In the genomic region with DNA sequence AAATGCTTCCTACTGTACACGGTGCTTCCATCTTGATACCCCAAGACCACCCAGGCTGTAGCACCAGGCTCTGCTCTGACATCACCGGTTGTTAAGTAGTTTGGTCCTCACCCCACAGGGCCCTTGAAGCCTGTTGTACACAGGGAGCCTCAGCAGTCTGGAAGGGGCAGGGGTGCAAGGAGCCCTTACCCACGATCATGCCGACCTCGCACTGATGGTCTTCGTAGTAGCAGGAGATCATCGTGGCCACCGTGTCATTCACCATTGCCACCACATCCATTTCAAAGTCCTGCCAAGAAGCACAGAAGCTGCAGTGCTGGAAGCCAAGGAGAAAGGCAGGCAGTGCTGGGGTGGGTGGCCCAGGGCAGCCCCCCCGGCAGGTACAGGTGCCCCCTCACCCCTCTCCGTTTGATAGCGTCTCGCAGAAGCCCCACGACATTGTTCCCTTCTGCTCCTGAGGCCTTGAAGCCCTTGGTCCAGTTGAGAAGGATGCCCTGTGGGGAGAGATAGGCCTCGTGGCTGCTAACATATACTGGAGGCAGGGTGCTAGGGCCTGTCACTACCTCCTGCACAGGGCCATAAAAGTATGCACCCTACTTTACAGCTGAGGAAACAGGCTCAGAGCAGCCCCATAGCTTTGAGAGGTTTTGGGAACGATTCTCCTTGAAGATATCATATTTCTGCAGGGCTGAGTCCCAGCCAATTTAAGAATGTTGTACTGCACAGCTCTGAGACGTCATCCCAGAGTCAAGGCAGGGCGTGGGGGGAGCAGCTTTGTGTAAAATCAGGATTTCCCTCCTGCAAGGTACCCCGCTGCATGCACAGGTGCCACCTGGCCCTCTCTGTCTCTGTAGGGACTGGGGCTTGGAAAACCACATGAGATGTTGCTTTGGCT, we compare ENCODE assay signal across 23 cellular contexts. TPM values are rescaled to one million over a fixed set of nuclear protein-coding genes. Genes with fewer than 3 reads are reported as not detected.
A peak's percentile ranks its signal among the peaks of the same experiment; 100 is the strongest.
DNase-seq lines count a peak whose midpoint lies in the region; ATAC-seq and TF ChIP-seq lines count a peak whose summit lies in the region.
"Had no signal": no experiment of that assay in that cellular context is flagged by ENCODE, and none has a peak within 500 bp of the region (broad histone marks: within the 10 kb centered on the region; RNA-seq: fewer than 3 reads in every experiment).

No MANE protein-coding gene starts in this region.

- no peaks in the 10 kb centered on the region for H3K79me2 ChIP-seq in mesendoderm (ENCODE audit: control insufficient read depth, insufficient read depth, low read length)

- H3K4me1 ChIP-seq in sigmoid colon (peaks cover 0 to 17% (median 16%) of the 10 kb centered on the region in 4 donors), mesendoderm (ENCODE audit: control insufficient read depth, low read depth, low read length) (no peaks in the 10 kb centered on the region)

- no peaks in the 10 kb centered on the region for H3K79me1 ChIP-seq in mesendoderm (ENCODE audit: low read length)

- H2AK5ac ChIP-seq in mesendoderm (ENCODE audit: low read length), result no peak overlapping the region

- H3K4me3 ChIP-seq in fibroblast of villous mesenchyme (ENCODE audit: low read depth, low read length) (no peak overlapping the region), sigmoid colon (no peak overlapping the region), mesendoderm (ENCODE audit: low read length) (no peak overlapping the region)
- H3K4me3 ChIP-seq: BLaER1, dorsolateral prefrontal cortex had no signal

- DNase-seq in NCI-H524 (lab: John Stamatoyannopoulos, UW) (peak; percentile 37 to 62), NCI-H524 treated with DMSO at 0.1 percent for 48 hours (lab: John Stamatoyannopoulos, UW) (no peak), NCI-H2171 treated with DMSO at 0.1 percent for 48 hours (lab: John Stamatoyannopoulos, UW) (peak; percentile 77), fibroblast of villous mesenchyme (ENCODE audit: low read depth) (peak; percentile 29), sigmoid colon (peak; percentile 34), mesendoderm (no peak)
- DNase-seq in stimulated activated CD4-positive, alpha-beta T cell treated with anti-CD3 and anti-CD28 coated beads, Interleukin-4, amount 100 ng/mL, for 1 hour, result no peak
- DNase-seq: activated effector memory CD4-positive, alpha-beta T cell treated with anti-CD3 and anti-CD28 coated beads, Interleukin-2, amount 50 U/mL, for 16 hours; left colon; NCI-H1436; NCI-H446; SHP77; stimulated activated CD4-positive, alpha-beta T cell treated with anti-CD3 and anti-CD28 coated beads, Interleukin-15, amount 100 ng/mL, for 24 hours had no signal

- no peak overlapping the region for H3K56ac ChIP-seq in mesendoderm (ENCODE audit: low read length)

- no peak overlapping the region for H2BK120ac ChIP-seq in mesendoderm (ENCODE audit: low read depth, low read length)

- H3K4ac ChIP-seq in mesendoderm (ENCODE audit: low read depth, low read length), result no peak overlapping the region

- TF ChIP-seq EP300 in sigmoid colon (IDR thresholded peaks at IDR 0.05), result no peak

- H4K8ac ChIP-seq in mesendoderm (ENCODE audit: low read depth, low read length), result no peak overlapping the region

- H3K27ac ChIP-seq in sigmoid colon, result no peak overlapping the region
- no peak overlapping the region for H3K27ac ChIP-seq in mesendoderm (ENCODE audit: low read depth, low read length)
- H3K27ac ChIP-seq: BLaER1 had no signal

- no peak overlapping the region for H2BK15ac ChIP-seq in mesendoderm (replicated peaks; ENCODE audit: low read depth)

- 87 to 90% methylated on average over 18 of the region's 18 CpGs for WGBS in sigmoid colon, 2 donors
- no CpG with 5 or more reads among the region's 18 CpGs for WGBS in mesendoderm (ENCODE audit: extremely low coverage, insufficient coverage, low lambda C conversion rate)

- no peak overlapping the region for H3K9ac ChIP-seq in mesendoderm (ENCODE audit: low read length)
- H3K9ac ChIP-seq: BLaER1 had no signal

- no peak overlapping the region for H3K23ac ChIP-seq in mesendoderm (ENCODE audit: low read length)

- H4K5ac ChIP-seq in mesendoderm (ENCODE audit: low read length), result no peak overlapping the region

- H3K36me3 ChIP-seq in sigmoid colon, result no peaks in the 10 kb centered on the region
- no peaks in the 10 kb centered on the region for H3K36me3 ChIP-seq in mesendoderm (ENCODE audit: control insufficient read depth, insufficient read depth, low read length)
- H3K36me3 ChIP-seq: BLaER1 had no signal

- H3K27me3 ChIP-seq in sigmoid colon, result peaks cover 4 to 22% (median 16%) of the 10 kb centered on the region in 3 donors
- no peaks in the 10 kb centered on the region for H3K27me3 ChIP-seq in mesendoderm (ENCODE audit: insufficient read depth, low read length, poor library complexity)

- H3K9me3 ChIP-seq in sigmoid colon, result no peaks in the 10 kb centered on the region
- H3K9me3 ChIP-seq: BLaER1 had no signal

- no peak for TF ChIP-seq CTCF in fibroblast of villous mesenchyme (IDR thresholded peaks at IDR 0.05; ENCODE audit: insufficient read depth, low read depth, low read length)
- TF ChIP-seq CTCF in sigmoid colon (IDR thresholded peaks at IDR 0.05), result no peak

- intact Hi-C loops in sigmoid colon (cut with DNase I), result no loop called here

- no peak overlapping the region for H3K4me2 ChIP-seq in mesendoderm (ENCODE audit: low read length)
- H3K4me2 ChIP-seq: BLaER1 had no signal

- no peak overlapping the region for H3K18ac ChIP-seq in mesendoderm (ENCODE audit: low read length)

- ATAC-seq in GM21723 (IDR thresholded peaks at IDR 0.05; ENCODE audit: unreplicated experiment), result no peak
- ATAC-seq: left colon had no signal

- H2BK5ac ChIP-seq in mesendoderm (ENCODE audit: low read length), result no peak overlapping the region

- TF ChIP-seq POLR2A in sigmoid colon (IDR thresholded peaks at IDR 0.05), result no peak

RNA-seq across cellular contexts. Expression of a gene that starts 8.7 kb away (rescaled TPM):
- total RNA-seq in fibroblast of villous mesenchyme (0.43 TPM in 1 of 2 replicates, not detected in the other), sigmoid colon (not detected)
- 1 to 10 TPM in 1 of 3 donors, under 1 TPM in 1, not detected in 1; 0.39 to 7.2 TPM for polyA plus RNA-seq in sigmoid colon
- 75.9 TPM for polyA plus RNA-seq in mesendoderm (2013, experiment 1 of 2)
- polyA plus RNA-seq in mesendoderm (2013, experiment 2 of 2), result 75.4 TPM
- total RNA-seq: A172; fibroblast of lung; HT1080; left colon; pulmonary artery endothelial cell; T-helper 2 cell treated with Interferon-gamma antibody and Interleukin-4, amounts not matched to agents 100 ng/mL and 5 ng/mL, for 36 hours; ureter had no signal
- polyA plus RNA-seq: fibroblast of lung had no signal

RNA-seq across cellular contexts. Expression of a gene that starts 26.5 kb away (rescaled TPM):
- total RNA-seq in fibroblast of villous mesenchyme (95.7 and 101 TPM in 2 replicates), sigmoid colon (10 to 100 TPM; 20.3 to 40.5 (median 29.5) TPM)
- polyA plus RNA-seq in sigmoid colon, result 10 to 100 TPM; 31.9 to 91.2 (median 39.0) TPM
- 123 TPM for polyA plus RNA-seq in mesendoderm (2013, experiment 1 of 2)
- 124 TPM for polyA plus RNA-seq in mesendoderm (2013, experiment 2 of 2)

RNA-seq across cellular contexts. Expression of a gene that starts 39.4 kb away (rescaled TPM):
- total RNA-seq in fibroblast of villous mesenchyme, result 0.43 and 0.64 TPM in 2 replicates
- 1 to 10 TPM in 2 of 4 donors, under 1 TPM in 1, not detected in 1; 0.27 to 1.8 (median 1.4) TPM for total RNA-seq in sigmoid colon
- under 1 TPM in 2 of 3 donors, not detected in 1; 0.32 to 0.60 TPM for polyA plus RNA-seq in sigmoid colon
- 3.5 TPM for polyA plus RNA-seq in mesendoderm (2013, experiment 1 of 2)
- polyA plus RNA-seq in mesendoderm (2013, experiment 2 of 2), result 3.7 TPM
- total RNA-seq: A172, astrocyte, HT1080 had no signal

RNA-seq across cellular contexts. Expression of a gene that starts 45.7 kb away (rescaled TPM):
- total RNA-seq in fibroblast of villous mesenchyme, result 148 and 159 TPM in 2 replicates
- total RNA-seq in sigmoid colon, result 100 to 1,000 TPM in 2 of 4 donors, 10 to 100 TPM in 2; 74.6 to 182 (median 128) TPM
- 10 to 100 TPM in 2 of 3 donors, 1 to 10 TPM in 1; 2.5 to 37.7 (median 12.0) TPM for polyA plus RNA-seq in sigmoid colon
- polyA plus RNA-seq in mesendoderm (2013, experiment 1 of 2), result 19.7 TPM
- 20.4 TPM for polyA plus RNA-seq in mesendoderm (2013, experiment 2 of 2)
- total RNA-seq: A172, HT1080 had no signal

RNA-seq across cellular contexts. Expression of a gene that starts 51.0 kb away (rescaled TPM):
- total RNA-seq in fibroblast of villous mesenchyme (108 and 119 TPM in 2 replicates), sigmoid colon (10 to 100 TPM; 39.2 to 50.1 (median 44.5) TPM)
- polyA plus RNA-seq in sigmoid colon, result 10 to 100 TPM; 63.1 to 95.5 (median 73.3) TPM
- 85.8 TPM for polyA plus RNA-seq in mesendoderm (2013, experiment 1 of 2)
- 88.1 TPM for polyA plus RNA-seq in mesendoderm (2013, experiment 2 of 2)

Comparison
In these comparisons a context has a peak if more than half of its experiments do, and no peak if none do; other contexts are left out.
1. DNase-seq: peak in NCI-H524 (2 of 2), NCI-H2171 treated with DMSO at 0.1 percent for 48 hours (single experiment), fibroblast of villous mesenchyme (single experiment) and sigmoid colon (single experiment); none in NCI-H524 treated with DMSO at 0.1 percent for 48 hours (single experiment), mesendoderm (single experiment) and stimulated activated CD4-positive, alpha-beta T cell treated with anti-CD3 and anti-CD28 coated beads, Interleukin-4, amount 100 ng/mL, for 1 hour (single experiment).